ENCODE assay signal across 23 cellular contexts in genomic region chr14:76086636-76087035, GRCh38.
DNase-seq lines count a peak whose midpoint lies in the region; FAIRE-seq and TF ChIP-seq lines count a peak whose summit lies in the region.
"Had no signal": no experiment of that assay in that cellular context is flagged by ENCODE, and none has a peak within 500 bp of the region (broad histone marks: within the 10 kb centered on the region; RNA-seq: fewer than 3 reads in every experiment).

No MANE protein-coding gene starts in this region.

- 0 out of 2 replicates have a peak overlapping the region, but pooled peaks have one; percentile 11 for H2BK15ac ChIP-seq in H1 (ENCODE audit: low read length)

- no peaks in the 10 kb centered on the region for H3K36me3 Mint-ChIP-seq in neural progenitor cell
- H3K36me3 Mint-ChIP-seq: activated naive CD8-positive, alpha-beta T cell treated with anti-CD3 and anti-CD28 coated beads, Interleukin-2, amount 10 ng/mL, durations not matched to agents 7 days and 5 days had no signal

- H3K4me1 Mint-ChIP-seq in neural progenitor cell: peaks cover 68% of the 10 kb centered on the region
- H3K4me1 Mint-ChIP-seq: activated naive CD8-positive, alpha-beta T cell treated with anti-CD3 and anti-CD28 coated beads, Interleukin-2, amount 10 ng/mL, durations not matched to agents 7 days and 5 days had no signal

- H4K20me1 ChIP-seq in H1 (replicated peaks in 1 of 2; ENCODE audit: control insufficient read depth in 1 of 2, insufficient read depth in 2 of 2, low read length in 2 of 2): no peaks in the 10 kb centered on the region
- H4K20me1 ChIP-seq in neural progenitor cell (ENCODE audit: low read depth): peaks cover 2% of the 10 kb centered on the region

- peak overlapping the region; percentile 74 for H3K27ac Mint-ChIP-seq in neural progenitor cell
- H3K27ac Mint-ChIP-seq: activated naive CD8-positive, alpha-beta T cell treated with anti-CD3 and anti-CD28 coated beads, Interleukin-2, amount 10 ng/mL, durations not matched to agents 7 days and 5 days; CD8-positive, alpha-beta T cell; progenitor cell of endocrine pancreas; T-helper 2 cell treated with Interferon-gamma antibody and Interleukin-4, amounts not matched to agents 5 μg/mL and 100 μg/mL, for 36 hours had no signal

- H3K27ac ChIP-seq in H1 (ENCODE audit: low read depth, low read length): no peak overlapping the region
- H3K27ac ChIP-seq in neural progenitor cell: no peak overlapping the region
- no peak overlapping the region for H3K27ac ChIP-seq in breast epithelium
- H3K27ac ChIP-seq: esophagus squamous epithelium, RWPE1, skin epidermis, testis had no signal

- no peak overlapping the region for H2AFZ ChIP-seq in H1 (ENCODE audit: low read length)
- no peak overlapping the region for H2AFZ ChIP-seq in neural progenitor cell (replicated peaks)

- no peak for TF ChIP-seq EP300 in H1 (IDR thresholded peaks at IDR 0.05; ENCODE audit: borderline replicate concordance in 1 of 2, low read depth in 2 of 2, low read length in 2 of 2)

- H3K79me2 ChIP-seq in H1 (ENCODE audit: control insufficient read depth in 1 of 2, insufficient read depth in 2 of 2, low read length in 2 of 2): no peaks in the 10 kb centered on the region
- H3K79me2 ChIP-seq in neural progenitor cell (ENCODE audit: low read depth): no peaks in the 10 kb centered on the region

- no peaks in the 10 kb centered on the region for H3K9me3 Mint-ChIP-seq in neural progenitor cell
- H3K9me3 Mint-ChIP-seq: activated naive CD8-positive, alpha-beta T cell treated with anti-CD3 and anti-CD28 coated beads, Interleukin-2, amount 10 ng/mL, durations not matched to agents 7 days and 5 days; CD8-positive, alpha-beta T cell; T-helper 2 cell treated with Interferon-gamma antibody and Interleukin-4, amounts not matched to agents 5 μg/mL and 100 μg/mL, for 36 hours had no signal

- no peak overlapping the region for H3K14ac ChIP-seq in H1 (ENCODE audit: insufficient read length)

- no peak overlapping the region for H3K18ac ChIP-seq in H1 (ENCODE audit: extremely low read depth, low read length)

- no peak overlapping the region; a peak in 1 of 7 replicates for H3K9ac ChIP-seq in H1 (replicated peaks in 1 of 4; ENCODE audit: extremely low read depth in 1 of 4, low read depth in 3 of 4, low read length in 3 of 4)
- H3K9ac ChIP-seq in neural progenitor cell: no peak overlapping the region

- no peak overlapping the region for H2AK5ac ChIP-seq in H1 (ENCODE audit: low read depth, low read length)

- no peak overlapping the region for H2BK12ac ChIP-seq in H1 (ENCODE audit: low read depth, low read length)

- no peak overlapping the region for H3K4me3 Mint-ChIP-seq in neural progenitor cell
- H3K4me3 Mint-ChIP-seq: activated naive CD8-positive, alpha-beta T cell treated with anti-CD3 and anti-CD28 coated beads, Interleukin-2, amount 10 ng/mL, durations not matched to agents 7 days and 5 days; CD8-positive, alpha-beta T cell; T-helper 2 cell treated with Interferon-gamma antibody and Interleukin-4, amounts not matched to agents 5 μg/mL and 100 μg/mL, for 36 hours had no signal

- no peak overlapping the region for H4K8ac ChIP-seq in H1 (ENCODE audit: extremely low read depth, insufficient read depth, low read length)

- TF ChIP-seq POLR2A in H1 (IDR thresholded peaks at IDR 0.05; ENCODE audit: control extremely low read depth in 1 of 2, low read depth in 2 of 2, low read length in 2 of 2): no peak
- TF ChIP-seq POLR2A in breast epithelium (IDR thresholded peaks at IDR 0.05): no peak

- FAIRE-seq in H1 (lab: Jason Lieb, UNC): no peak

- no peaks in the 10 kb centered on the region for H3K36me3 ChIP-seq in H1 (ENCODE audit: control insufficient read depth in 2 of 4, insufficient read depth in 4 of 4, low read length in 3 of 4)
- H3K36me3 ChIP-seq in neural progenitor cell: no peaks in the 10 kb centered on the region
- no peaks in the 10 kb centered on the region for H3K36me3 ChIP-seq in breast epithelium

- TF ChIP-seq RAD21 in H1 (IDR thresholded peaks at IDR 0.05 in 1 of 2, conservative IDR thresholded peaks at IDR 0.05 in 1 of 2; ENCODE audit: low read depth in 2 of 2, low read length in 2 of 2): no peak

- peaks cover 2% of the 10 kb centered on the region for H3K27me3 Mint-ChIP-seq in neural progenitor cell (ENCODE audit: insufficient read depth, low read depth)

- H3K27me3 ChIP-seq in H1 (replicated peaks in 1 of 4; ENCODE audit: control insufficient read depth in 3 of 4, extremely low read depth in 1 of 4, insufficient read depth in 3 of 4, low read length in 3 of 4): peaks cover 0 to 3% (median 0%) of the 10 kb centered on the region in 4 experiments; a peak in 3 of 7 replicates
- no peaks in the 10 kb centered on the region for H3K27me3 ChIP-seq in neural progenitor cell
- no peaks in the 10 kb centered on the region for H3K27me3 ChIP-seq in breast epithelium
- H3K27me3 ChIP-seq: esophagus squamous epithelium, testis had no signal

- H3K23me2 ChIP-seq in H1 (ENCODE audit: low read depth, low read length): no peaks in the 10 kb centered on the region

- H3K23ac ChIP-seq in H1 (ENCODE audit: insufficient read length): no peak overlapping the region

- TF ChIP-seq CTCF in H1 (IDR thresholded peaks at IDR 0.05; ENCODE audit: control extremely low read depth in 1 of 3, insufficient read depth in 1 of 3, low read depth in 1 of 3, low read length in 3 of 3) (no peak), neural progenitor cell (IDR thresholded peaks at IDR 0.05) (no peak), breast epithelium (IDR thresholded peaks at IDR 0.05) (no peak)

- H3K4ac ChIP-seq in H1 (replicated peaks; ENCODE audit: insufficient read length, low read depth, low read length): no peak overlapping the region

- H2BK5ac ChIP-seq in H1 (ENCODE audit: low read depth, low read length): no peak overlapping the region

- H3K79me1 ChIP-seq in H1 (ENCODE audit: low read depth, low read length): no peaks in the 10 kb centered on the region

- H3K4me3 ChIP-seq in H1 (ENCODE audit: extremely low read depth in 1 of 4, insufficient read depth in 2 of 4, low read depth in 3 of 4, low read length in 4 of 4) (no peak overlapping the region), neural progenitor cell (no peak overlapping the region), breast epithelium (no peak overlapping the region)
- H3K4me3 ChIP-seq: esophagus squamous epithelium, skin epidermis, testis had no signal

- peaks cover 48% of the 10 kb centered on the region for H3F3A ChIP-seq in neural progenitor cell (ENCODE audit: low read depth)

- intact Hi-C loops in breast epithelium (cut with DNase I; ENCODE audit: low total_unique reads): loop anchor here (5.0 kb wide), 1 partner anchor 1081 kb away; no protein-coding TSS in a partner anchor

- H2BK20ac ChIP-seq in H1 (ENCODE audit: low read length): no peak overlapping the region

- DNase-seq in NCI-H524 treated with DMSO at 0.1 percent for 48 hours (lab: John Stamatoyannopoulos, UW) (peak; percentile 96), H1 (ENCODE audit: low read depth in 1 of 2, low spot score in 2 of 2) (no peak), neural progenitor cell (ENCODE audit: low spot score) (no peak), NCI-H2107 treated with DMSO at 0.1 percent for 48 hours (lab: John Stamatoyannopoulos, UW; ENCODE audit: unreplicated experiment) (no peak), breast epithelium (ENCODE audit: low spot score in 2 of 2) (no peak)
- DNase-seq in activated CD4-positive, CD25-positive, alpha-beta regulatory T cell treated with anti-CD3 and anti-CD28 coated beads, Interleukin-2, amount 50 U/mL, for 72 hours: no peak
- DNase-seq in activated CD4-positive, alpha-beta T cell treated with anti-CD3 and anti-CD28 coated beads, Interleukin-2, amount 50 U/mL, for 48 hours: no peak
- DNase-seq: activated CD4-positive, alpha-beta T cell treated with anti-CD3 and anti-CD28 coated beads, Interleukin-2, amount 50 U/mL, for 4 hours; activated CD8-positive, alpha-beta memory T cell treated with anti-CD3 and anti-CD28 coated beads, Interleukin-2, amount 50 U/mL, for 48 hours; activated naive CD8-positive, alpha-beta T cell treated with anti-CD3 and anti-CD28 coated beads, Interleukin-2, amount 10 ng/mL, durations not matched to agents 7 days and 5 days; CD8-positive, alpha-beta T cell; effector memory CD4-positive, alpha-beta T cell; esophagus squamous epithelium; GDM1; KG1; left cardiac atrium; NCI-H2029 treated with DMSO at 0.1 percent for 48 hours; stimulated activated CD4-positive, alpha-beta T cell treated with anti-CD3 and anti-CD28 coated beads, Interleukin-1b, Interleukin-23, amount 100 ng/mL, for 48 hours; testis had no signal

- 89% methylated on average over 4 of the region's 4 CpGs; no CpG with 5 or more reads in 1 of the 2 experiments for WGBS in H1 (ENCODE audit: extremely low coverage in 1 of 2, insufficient coverage in 1 of 2, insufficient read length in 1 of 2, insufficient replicate concordance in 2 of 2, low coverage in 1 of 2, low lambda C conversion rate in 2 of 2, missing lambda C conversion rate in 1 of 2), 2 experiments

- no peak overlapping the region for H4K91ac ChIP-seq in H1 (replicated peaks; ENCODE audit: insufficient read length, low read length)

- H4K5ac ChIP-seq in H1 (ENCODE audit: insufficient read length, low read depth, low read length): no peak overlapping the region

- H3K56ac ChIP-seq in H1 (replicated peaks; ENCODE audit: insufficient read length, low read depth, low read length): no peak overlapping the region

- no peaks in the 10 kb centered on the region for H3K9me3 ChIP-seq in H1 (ENCODE audit: insufficient read depth in 2 of 2, low read depth in 1 of 2, low read length in 1 of 2)
- H3K9me3 ChIP-seq in neural progenitor cell (ENCODE audit: low read depth): no peaks in the 10 kb centered on the region
- H3K9me3 ChIP-seq in breast epithelium: no peaks in the 10 kb centered on the region
- H3K9me3 ChIP-seq: esophagus squamous epithelium, testis had no signal

- H2BK120ac ChIP-seq in H1 (replicated peaks; ENCODE audit: low read depth, low read length): no peak overlapping the region

- CTCF ChIA-PET in H1 (lab: Charles Lee; ENCODE audit: partially characterized antibody): interaction anchor here (0.7 to 2.3 kb wide), 9 partner anchors 9 to 562 kb away, joined by 3 to 8 read pairs (median 3); no protein-coding TSS in a partner anchor

- H3K4me2 ChIP-seq in H1 (ENCODE audit: insufficient read depth in 1 of 2, low read depth in 2 of 2, low read length in 2 of 2) (no peak overlapping the region), neural progenitor cell (no peak overlapping the region)

- POLR2A ChIA-PET in H1 (lab: Charles Lee; ENCODE audit: partially characterized antibody): interaction anchor here (1.2 kb wide), 1 partner anchor 37 kb away, joined by 4 read pairs; no protein-coding TSS in a partner anchor

- peaks cover 11 to 30% (median 18%) of the 10 kb centered on the region in 4 experiments for H3K4me1 ChIP-seq in H1 (replicated peaks in 1 of 4; ENCODE audit: control insufficient read depth in 3 of 4, insufficient read depth in 4 of 4, low read length in 3 of 4)
- H3K4me1 ChIP-seq in neural progenitor cell: peaks cover 48% of the 10 kb centered on the region
- H3K4me1 ChIP-seq in breast epithelium: no peaks in the 10 kb centered on the region

TF ChIP-seq in H1, 55 proteins besides CTCF, POLR2A, EP300 and RAD21 (continues in another document):
- TF ChIP-seq ZNF274 (IDR thresholded peaks at IDR 0.05; ENCODE audit: borderline replicate concordance, extremely low read depth, low read length) (no peak), TAF1 (IDR thresholded peaks at IDR 0.05; ENCODE audit: low read depth, low read length) (no peak), GABPA (IDR thresholded peaks at IDR 0.05; ENCODE audit: borderline replicate concordance, insufficient read depth, low read length) (no peak)
